Comparison of ENCODE assay signal across 23 cellular contexts in genomic region chr13:82076421-82076820, GRCh38.
"Had no signal": no experiment of that assay in that cellular context is flagged by ENCODE, and none has a peak within 500 bp of the region (broad histone marks: within the 10 kb centered on the region; RNA-seq: fewer than 3 reads in every experiment).

No MANE protein-coding gene starts in this region.

- H3K9me3 Mint-ChIP-seq: nephron progenitor cell had no signal

- H3K4me1 Mint-ChIP-seq: activated T-helper 17 cell treated with anti-CD3 and anti-CD28 coated beads, Interleukin-2, amount 50 U/mL, for 72 hours; nephron progenitor cell; stimulated activated naive CD8-positive, alpha-beta T cell treated with anti-CD3 and anti-CD28 coated beads, Interleukin-15, amount 100 ng/mL, for 72 hours had no signal

- H3K36me3 Mint-ChIP-seq: activated naive CD4-positive, alpha-beta T cell treated with anti-CD3 and anti-CD28 coated beads, Interleukin-2, amount 50 U/mL, for 72 hours had no signal

- DNase-seq: activated CD4-positive, alpha-beta T cell treated with anti-CD3 and anti-CD28 coated beads, Interleukin-2, amount 50 U/mL, for 1 hour; activated CD4-positive, CD25-positive, alpha-beta regulatory T cell treated with anti-CD3 and anti-CD28 coated beads, Interleukin-2, amount 50 U/mL, for 72 hours; activated CD8-positive, alpha-beta memory T cell treated with anti-CD3 and anti-CD28 coated beads for 24 hours; activated CD8-positive, alpha-beta memory T cell treated with anti-CD3 and anti-CD28 coated beads, Interleukin-2, amount 50 U/mL, for 4 hours; activated T-cell treated with anti-CD3 and anti-CD28 coated beads, Interleukin-2, amount 50 U/mL, for 24 hours; brain microvascular endothelial cell; caudate nucleus; effector CD4-positive, alpha-beta T cell; heart right ventricle; kidney; lower lobe of right lung; mesendoderm; mucosa of descending colon; nephron progenitor cell; nucleus accumbens; right lobe of liver; stimulated activated CD4-positive, alpha-beta T cell treated with anti-CD3 and anti-CD28 coated beads, Interleukin-1b, Interleukin-23, amount 100 ng/mL, for 48 hours; stimulated activated naive CD8-positive, alpha-beta T cell treated with anti-CD3 and anti-CD28 coated beads, Interleukin-15, amount 100 ng/mL, for 72 hours; WERI-Rb-1 had no signal

- H3K27ac Mint-ChIP-seq: activated naive CD4-positive, alpha-beta T cell treated with anti-CD3 and anti-CD28 coated beads, Interleukin-2, amount 50 U/mL, for 72 hours; activated T-cell treated with anti-CD3 and anti-CD28 coated beads, Interleukin-2, amount 50 U/mL, for 24 hours; activated T-helper 17 cell treated with anti-CD3 and anti-CD28 coated beads, Interleukin-2, amount 50 U/mL, for 72 hours; dendritic cell treated with granulocyte-macrophage colony-stimulating factor and Interleukin-4, amounts not matched to agents 40 ng/mL and 50 ng/mL, for 4 days; nephron progenitor cell; stimulated activated naive CD8-positive, alpha-beta T cell treated with anti-CD3 and anti-CD28 coated beads, Interleukin-15, amount 100 ng/mL, for 72 hours had no signal

- H3K4me3 Mint-ChIP-seq: activated T-cell treated with anti-CD3 and anti-CD28 coated beads, Interleukin-2, amount 50 U/mL, for 24 hours; activated T-helper 17 cell treated with anti-CD3 and anti-CD28 coated beads, Interleukin-2, amount 50 U/mL, for 72 hours; dendritic cell treated with granulocyte-macrophage colony-stimulating factor and Interleukin-4, amounts not matched to agents 40 ng/mL and 50 ng/mL, for 4 days; nephron progenitor cell; stimulated activated naive CD8-positive, alpha-beta T cell treated with anti-CD3 and anti-CD28 coated beads, Interleukin-15, amount 100 ng/mL, for 72 hours had no signal

- H3K27me3 Mint-ChIP-seq: activated T-cell treated with anti-CD3 and anti-CD28 coated beads, Interleukin-2, amount 50 U/mL, for 24 hours; activated T-helper 17 cell treated with anti-CD3 and anti-CD28 coated beads, Interleukin-2, amount 50 U/mL, for 72 hours; dendritic cell treated with granulocyte-macrophage colony-stimulating factor and Interleukin-4, amounts not matched to agents 40 ng/mL and 50 ng/mL, for 4 days; stimulated activated naive CD8-positive, alpha-beta T cell treated with anti-CD3 and anti-CD28 coated beads, Interleukin-15, amount 100 ng/mL, for 72 hours had no signal

- ATAC-seq: activated naive CD4-positive, alpha-beta T cell treated with anti-CD3 and anti-CD28 coated beads, Interleukin-2, amount 50 U/mL, for 72 hours; activated T-helper 17 cell treated with anti-CD3 and anti-CD28 coated beads, Interleukin-2, amount 50 U/mL, for 72 hours; heart right ventricle; left lobe of liver; lower lobe of right lung; mucosa of descending colon; right lobe of liver; stimulated activated naive CD8-positive, alpha-beta T cell treated with anti-CD3 and anti-CD28 coated beads, Interleukin-15, amount 100 ng/mL, for 72 hours had no signal
